Comparison of ENCODE assay signal across 23 cellular contexts in the genomic region with DNA sequence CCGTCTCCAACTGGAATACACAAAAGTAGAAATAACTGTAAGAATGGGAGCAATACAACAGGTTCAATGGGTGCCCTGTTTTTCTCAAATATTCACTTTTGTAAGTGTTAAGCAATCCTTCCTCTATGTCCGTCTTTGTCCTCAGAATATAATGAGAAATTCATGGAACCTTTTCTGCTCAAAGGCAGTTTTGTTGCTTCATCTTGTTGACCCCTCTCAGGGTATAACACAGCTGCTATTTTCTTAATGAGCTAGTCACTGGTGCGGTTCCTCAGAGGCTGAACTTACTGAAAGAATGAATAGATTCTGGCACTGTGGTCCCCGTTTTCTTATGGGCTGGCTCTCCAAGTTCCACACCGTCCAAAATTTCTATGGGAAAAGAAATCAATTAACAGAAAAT.
"Had no signal": no experiment of that assay in that cellular context is flagged by ENCODE, and none has a peak within 500 bp of the region (broad histone marks: within the 10 kb centered on the region; RNA-seq: fewer than 3 reads in every experiment).

No MANE protein-coding gene starts in this region.

- H3K27me3 ChIP-seq: ascending aorta, brain microvascular endothelial cell, colonic mucosa, left lung, spleen, thyroid gland had no signal

- H3K4me1 Mint-ChIP-seq: activated CD4-positive, alpha-beta memory T cell treated with anti-CD3 and anti-CD28 coated beads, Interleukin-2, amount 10 ng/mL, durations not matched to agents 7 days and 5 days; activated CD4-positive, alpha-beta T cell treated with anti-CD3 and anti-CD28 coated beads, Interleukin-2, amount 10 ng/mL, durations not matched to agents 24 days and 14 days; central memory CD8-positive, alpha-beta T cell; nephron; T-cell had no signal

- H3K27ac Mint-ChIP-seq: activated CD4-positive, alpha-beta memory T cell treated with anti-CD3 and anti-CD28 coated beads, Interleukin-2, amount 10 ng/mL, durations not matched to agents 7 days and 5 days; activated CD4-positive, alpha-beta T cell treated with anti-CD3 and anti-CD28 coated beads, Interleukin-2, amount 10 ng/mL, durations not matched to agents 24 days and 14 days; activated naive CD4-positive, alpha-beta T cell treated with anti-CD3 and anti-CD28 coated beads, Interleukin-2, amount 50 U/mL, for 72 hours; activated T-helper 1 cell treated with anti-CD3 and anti-CD28 coated beads, Interleukin-12 subunit alpha, Interleukin-12 subunit beta, Interleukin-2, Interleukin-4 antibody, amounts not matched to agents 30 ng/mL and 10 ng/mL and 1 ng/mL, durations not matched to agents 14 hours and 24 hours and 36 hours; endodermal cell; T-cell; T-helper 2 cell treated with Interferon-gamma antibody and Interleukin-4, amounts not matched to agents 5 μg/mL and 100 μg/mL, for 36 hours had no signal

- ATAC-seq: activated CD4-positive, CD25-positive, alpha-beta regulatory T cell treated with anti-CD3 and anti-CD28 coated beads, Interleukin-2, amount 50 U/mL, for 24 hours; activated naive CD4-positive, alpha-beta T cell treated with anti-CD3 and anti-CD28 coated beads, Interleukin-2, amount 50 U/mL, for 72 hours; left lung; T-cell had no signal

- H3K9me3 Mint-ChIP-seq: activated CD4-positive, alpha-beta memory T cell treated with anti-CD3 and anti-CD28 coated beads, Interleukin-2, amount 10 ng/mL, durations not matched to agents 7 days and 5 days; activated CD4-positive, alpha-beta T cell treated with anti-CD3 and anti-CD28 coated beads, Interleukin-2, amount 10 ng/mL, durations not matched to agents 24 days and 14 days; activated naive CD4-positive, alpha-beta T cell treated with anti-CD3 and anti-CD28 coated beads, Interleukin-2, amount 50 U/mL, for 72 hours; activated T-helper 1 cell treated with anti-CD3 and anti-CD28 coated beads, Interleukin-12 subunit alpha, Interleukin-12 subunit beta, Interleukin-2, Interleukin-4 antibody, amounts not matched to agents 30 ng/mL and 10 ng/mL and 1 ng/mL, durations not matched to agents 14 hours and 24 hours and 36 hours; central memory CD8-positive, alpha-beta T cell; endodermal cell; nephron; T-cell; T-helper 2 cell treated with Interferon-gamma antibody and Interleukin-4, amounts not matched to agents 5 μg/mL and 100 μg/mL, for 36 hours had no signal

- H3K4me3 Mint-ChIP-seq: activated CD4-positive, alpha-beta memory T cell treated with anti-CD3 and anti-CD28 coated beads, Interleukin-2, amount 10 ng/mL, durations not matched to agents 7 days and 5 days; activated CD4-positive, alpha-beta T cell treated with anti-CD3 and anti-CD28 coated beads, Interleukin-2, amount 10 ng/mL, durations not matched to agents 24 days and 14 days; activated T-helper 1 cell treated with anti-CD3 and anti-CD28 coated beads, Interleukin-12 subunit alpha, Interleukin-12 subunit beta, Interleukin-2, Interleukin-4 antibody, amounts not matched to agents 30 ng/mL and 10 ng/mL and 1 ng/mL, durations not matched to agents 14 hours and 24 hours and 36 hours; central memory CD8-positive, alpha-beta T cell; endodermal cell; nephron; T-cell; T-helper 2 cell treated with Interferon-gamma antibody and Interleukin-4, amounts not matched to agents 5 μg/mL and 100 μg/mL, for 36 hours had no signal

- H3K9me3 ChIP-seq: ascending aorta, colonic mucosa, left lung, spleen, thyroid gland had no signal

- H3K27ac ChIP-seq: ascending aorta, brain microvascular endothelial cell, colonic mucosa, epithelial cell of prostate, left lung, spleen, thyroid gland, VCaP had no signal

- H3K4me1 ChIP-seq: ascending aorta, colonic mucosa, left lung, spleen, thyroid gland had no signal

- DNase-seq: activated CD4-positive, alpha-beta memory T cell treated with anti-CD3 and anti-CD28 coated beads, Interleukin-2, amount 10 ng/mL, durations not matched to agents 7 days and 5 days; activated CD4-positive, alpha-beta T cell treated with anti-CD3 and anti-CD28 coated beads, Interleukin-2, amount 10 ng/mL, durations not matched to agents 24 days and 14 days; activated gamma-delta T cell treated with Interleukin-2 at 50 U/mL for 16 hours; brain microvascular endothelial cell; colonic mucosa; endodermal cell; left lung; posterior cingulate gyrus; retina; spleen; stimulated activated CD4-positive, alpha-beta T cell treated with anti-CD3 and anti-CD28 coated beads, Interleukin-4, amount 100 ng/mL, for 1 hour; stimulated activated naive CD4-positive, alpha-beta T cell; T-cell; thyroid gland had no signal

- H3K4me3 ChIP-seq: ascending aorta, colonic mucosa, left lung, spleen, thyroid gland had no signal

- H3K27me3 Mint-ChIP-seq: activated CD4-positive, alpha-beta memory T cell treated with anti-CD3 and anti-CD28 coated beads, Interleukin-2, amount 10 ng/mL, durations not matched to agents 7 days and 5 days; activated CD4-positive, alpha-beta T cell treated with anti-CD3 and anti-CD28 coated beads, Interleukin-2, amount 10 ng/mL, durations not matched to agents 24 days and 14 days; central memory CD8-positive, alpha-beta T cell; T-cell had no signal
